In genomic region chr20:2508631-2509467, GRCh38 we compare ENCODE assay signal across 1 cellular context.
A peak's percentile ranks its signal among the peaks of the same experiment; 100 is the strongest.
TF ChIP-seq lines count a peak whose summit lies in the region.

TSS of gene ZNF343 (minus strand) at chr20:2508915. CDS start at chr20:2493895, 15,020 bp downstream.

TF ChIP-seq in IMR-90, 13 proteins besides CTCF, POLR2A, EP300 and RAD21:
- no peak for TF ChIP-seq RFX5 (IDR thresholded peaks at IDR 0.05; ENCODE audit: low read depth, low read length)
- TF ChIP-seq MXI1 (IDR thresholded peaks at IDR 0.05; ENCODE audit: borderline replicate concordance, low read depth, low read length): 0 out of 2 replicates have a peak, but pooled peaks have one; percentile 62
